8 cellular contexts compared by ENCODE assay signal in genomic region chrX:154444001-154444754, GRCh38. TPM values are rescaled to one million over a fixed set of nuclear protein-coding genes. Genes with fewer than 3 reads are reported as not detected.
A peak's percentile ranks its signal among the peaks of the same experiment; 100 is the strongest.
DNase-seq lines count a peak whose midpoint lies in the region; ATAC-seq and TF ChIP-seq lines count a peak whose summit lies in the region.

FAM50A (plus strand) TSS chrX:154444141; CDS start chrX:154444236, 95 bp downstream.

- peak within 1 kb of the TSS; percentile 80 for H3K27ac Mint-ChIP-seq in activated CD4-positive, alpha-beta T cell treated with anti-CD3 and anti-CD28 coated beads, Interleukin-2, amount 10 ng/mL, durations not matched to agents 24 days and 14 days

- peak within 1 kb of the TSS; percentile 80 for H3K4me3 Mint-ChIP-seq in activated CD4-positive, alpha-beta T cell treated with anti-CD3 and anti-CD28 coated beads, Interleukin-2, amount 10 ng/mL, durations not matched to agents 24 days and 14 days

- no peak for TF ChIP-seq CTCF in liver (IDR thresholded peaks at IDR 0.05; ENCODE audit: low read depth, low read length, missing input control)

- H3K9me3 ChIP-seq in liver (ENCODE audit: control insufficient read depth in 4 of 4, low read length in 3 of 4), result no peaks in the 10 kb centered on the region

- no peak within 1 kb of the TSS for H3K9ac ChIP-seq in liver (ENCODE audit: low read depth in 1 of 2, low read length in 2 of 2)

- TF ChIP-seq RAD21 in liver (IDR thresholded peaks at IDR 0.05), result no peak

- no peaks in the 10 kb centered on the region for H3K27me3 Mint-ChIP-seq in activated CD4-positive, alpha-beta T cell treated with anti-CD3 and anti-CD28 coated beads, Interleukin-2, amount 10 ng/mL, durations not matched to agents 24 days and 14 days

- peak; percentile 39 to 84 for DNase-seq in NCI-H187 (lab: John Stamatoyannopoulos, UW)
- no peak for DNase-seq in NCI-H187 treated with DMSO at 0.1 percent for 48 hours (lab: John Stamatoyannopoulos, UW)
- peak; percentile 44 for DNase-seq in NCI-H2171 (lab: John Stamatoyannopoulos, UW)
- DNase-seq in activated CD4-positive, alpha-beta T cell treated with anti-CD3 and anti-CD28 coated beads, Interleukin-2, amount 10 ng/mL, durations not matched to agents 24 days and 14 days, result peak; percentile 93
- DNase-seq in dermis blood vessel endothelial cell, result peak; percentile 74
- peak; percentile 72 for DNase-seq in stimulated activated CD4-positive, alpha-beta T cell treated with anti-CD3 and anti-CD28 coated beads, Interleukin-4, amount 100 ng/mL, for 24 hours

- H3K4me1 Mint-ChIP-seq in activated CD4-positive, alpha-beta T cell treated with anti-CD3 and anti-CD28 coated beads, Interleukin-2, amount 10 ng/mL, durations not matched to agents 24 days and 14 days, result peaks cover 8% of the 10 kb centered on the region

- peaks cover 0 to 12% (median 5%) of the 10 kb centered on the region in 4 donors for H3K36me3 ChIP-seq in liver (ENCODE audit: control insufficient read depth in 4 of 4, insufficient read depth in 3 of 4, low read depth in 1 of 4, low read length in 3 of 4)

- peaks cover 25% of the 10 kb centered on the region for H3K36me3 Mint-ChIP-seq in activated CD4-positive, alpha-beta T cell treated with anti-CD3 and anti-CD28 coated beads, Interleukin-2, amount 10 ng/mL, durations not matched to agents 24 days and 14 days (ENCODE audit: low read depth)

- peak within 1 kb of the TSS; percentile 43 to 77 (median 50) for H3K4me3 ChIP-seq in liver (ENCODE audit: low read depth in 1 of 3, low read length in 3 of 3)

- H3K27me3 ChIP-seq in liver (ENCODE audit: control insufficient read depth in 4 of 4, insufficient read depth in 4 of 4, low read length in 3 of 4), result no peaks in the 10 kb centered on the region

- peak within 1 kb of the TSS; percentile 22 to 74 for H3K27ac ChIP-seq in liver (ENCODE audit: low read depth in 1 of 2, low read length in 2 of 2)

- H3K4me1 ChIP-seq in liver (ENCODE audit: control insufficient read depth in 4 of 4, insufficient read depth in 4 of 4, low read length in 3 of 4), result peaks cover 10 to 20% (median 12%) of the 10 kb centered on the region in 4 donors

- peak; percentile 91 for ATAC-seq in HG02798 (IDR thresholded peaks at IDR 0.05; ENCODE audit: poor library complexity, unreplicated experiment)

- 1% methylated on average over 89 of the region's 92 CpGs for WGBS in liver

- H3K9me3 Mint-ChIP-seq in activated CD4-positive, alpha-beta T cell treated with anti-CD3 and anti-CD28 coated beads, Interleukin-2, amount 10 ng/mL, durations not matched to agents 24 days and 14 days, result no peaks in the 10 kb centered on the region

- intact Hi-C loops in activated CD4-positive, alpha-beta T cell treated with anti-CD3 and anti-CD28 coated beads, Interleukin-2, amount 10 ng/mL, durations not matched to agents 24 days and 14 days (cut with micrococcal nuclease), result loop anchor here (1.0 to 5.0 kb wide), 2 partner anchors 15 to 33 kb away; partner anchors contain the start of gene LAGE3

TF ChIP-seq in liver, 16 proteins besides CTCF, POLR2A, EP300 and RAD21:
- TF ChIP-seq NR2F2 (IDR thresholded peaks at IDR 0.05) (no peak), MAX (IDR thresholded peaks at IDR 0.05) (no peak), GABPA (IDR thresholded peaks at IDR 0.05 in 1 of 2, conservative IDR thresholded peaks at IDR 0.05 in 1 of 2) (no peak), HNF4A (conservative IDR thresholded peaks at IDR 0.05) (no peak), TAF1 (conservative IDR thresholded peaks at IDR 0.05) (no peak), EGR1 (IDR thresholded peaks at IDR 0.05; ENCODE audit: low read depth in 2 of 2) (no peak), YY1 (IDR thresholded peaks at IDR 0.05) (no peak), RXRA (IDR thresholded peaks at IDR 0.05) (no peak)
- TF ChIP-seq, protein P1, sequence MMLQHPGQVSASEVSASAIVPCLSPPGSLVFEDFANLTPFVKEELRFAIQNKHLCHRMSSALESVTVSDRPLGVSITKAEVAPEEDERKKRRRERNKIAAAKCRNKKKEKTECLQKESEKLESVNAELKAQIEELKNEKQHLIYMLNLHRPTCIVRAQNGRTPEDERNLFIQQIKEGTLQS (IDR thresholded peaks at IDR 0.05), result no peak
- TF ChIP-seq, protein P2, sequence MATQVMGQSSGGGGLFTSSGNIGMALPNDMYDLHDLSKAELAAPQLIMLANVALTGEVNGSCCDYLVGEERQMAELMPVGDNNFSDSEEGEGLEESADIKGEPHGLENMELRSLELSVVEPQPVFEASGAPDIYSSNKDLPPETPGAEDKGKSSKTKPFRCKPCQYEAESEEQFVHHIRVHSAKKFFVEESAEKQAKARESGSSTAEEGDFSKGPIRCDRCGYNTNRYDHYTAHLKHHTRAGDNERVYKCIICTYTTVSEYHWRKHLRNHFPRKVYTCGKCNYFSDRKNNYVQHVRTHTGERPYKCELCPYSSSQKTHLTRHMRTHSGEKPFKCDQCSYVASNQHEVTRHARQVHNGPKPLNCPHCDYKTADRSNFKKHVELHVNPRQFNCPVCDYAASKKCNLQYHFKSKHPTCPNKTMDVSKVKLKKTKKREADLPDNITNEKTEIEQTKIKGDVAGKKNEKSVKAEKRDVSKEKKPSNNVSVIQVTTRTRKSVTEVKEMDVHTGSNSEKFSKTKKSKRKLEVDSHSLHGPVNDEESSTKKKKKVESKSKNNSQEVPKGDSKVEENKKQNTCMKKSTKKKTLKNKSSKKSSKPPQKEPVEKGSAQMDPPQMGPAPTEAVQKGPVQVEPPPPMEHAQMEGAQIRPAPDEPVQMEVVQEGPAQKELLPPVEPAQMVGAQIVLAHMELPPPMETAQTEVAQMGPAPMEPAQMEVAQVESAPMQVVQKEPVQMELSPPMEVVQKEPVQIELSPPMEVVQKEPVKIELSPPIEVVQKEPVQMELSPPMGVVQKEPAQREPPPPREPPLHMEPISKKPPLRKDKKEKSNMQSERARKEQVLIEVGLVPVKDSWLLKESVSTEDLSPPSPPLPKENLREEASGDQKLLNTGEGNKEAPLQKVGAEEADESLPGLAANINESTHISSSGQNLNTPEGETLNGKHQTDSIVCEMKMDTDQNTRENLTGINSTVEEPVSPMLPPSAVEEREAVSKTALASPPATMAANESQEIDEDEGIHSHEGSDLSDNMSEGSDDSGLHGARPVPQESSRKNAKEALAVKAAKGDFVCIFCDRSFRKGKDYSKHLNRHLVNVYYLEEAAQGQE (IDR thresholded peaks at IDR 0.05), result no peak

RNA-seq across cellular contexts. Expression of gene FAM50A, which starts in this region (rescaled TPM):
- 85.4 and 85.9 TPM in 2 replicates for total RNA-seq in activated CD4-positive, alpha-beta T cell treated with anti-CD3 and anti-CD28 coated beads, Interleukin-2, amount 10 ng/mL, durations not matched to agents 24 days and 14 days
- total RNA-seq in dermis blood vessel endothelial cell (58.0 and 61.4 TPM in 2 replicates), liver (10 to 100 TPM; 10.9 to 13.4 TPM)
- 10 to 100 TPM; 14.6 to 25.1 TPM for polyA plus RNA-seq in liver
